In genomic region chr3:63911395-63911900, GRCh38 we compare ENCODE assay signal across 8 cellular contexts. TPM values are rescaled to one million over a fixed set of nuclear protein-coding genes. Genes with fewer than 3 reads are reported as not detected.
DNase-seq lines count a peak whose midpoint lies in the region; ATAC-seq and TF ChIP-seq lines count a peak whose summit lies in the region.

No MANE protein-coding gene starts in this region.

- H3K9me3 ChIP-seq in DND-41 (ENCODE audit: insufficient read depth, low read length, severe bottlenecking) = no peaks in the 10 kb centered on the region
- H3K9me3 ChIP-seq in hepatocyte (ENCODE audit: low read depth) = no peaks in the 10 kb centered on the region

- H3K4me3 Mint-ChIP-seq in WTC11 = peak overlapping the region; percentile 85
- peak overlapping the region; percentile 81 for H3K4me3 Mint-ChIP-seq in stimulated activated memory B cell treated with anti-CD40 and anti-IgM and Interleukin-4, amounts not matched to agents 10 μg/mL and 1 μg/mL and 100 μg/mL, for 72 hours

- 5% methylated on average over 24 of the region's 24 CpGs for WGBS in hepatocyte (ENCODE audit: low lambda C conversion rate, missing lambda C conversion rate)

- peaks cover 4% of the 10 kb centered on the region for H3K36me3 Mint-ChIP-seq in WTC11
- peaks cover 5% of the 10 kb centered on the region for H3K36me3 Mint-ChIP-seq in stimulated activated memory B cell treated with anti-CD40 and anti-IgM and Interleukin-4, amounts not matched to agents 10 μg/mL and 1 μg/mL and 100 μg/mL, for 72 hours

- H3K9me2 ChIP-seq in hepatocyte (replicated peaks; ENCODE audit: insufficient read depth) = no peaks in the 10 kb centered on the region

- POLR2A ChIA-PET in WTC11 (lab: Charles Lee) = interaction anchor here (0.5 to 1.2 kb wide), 3 partner anchors 16 to 371 kb away, joined by 3 to 4 read pairs (median 4); no protein-coding TSS in a partner anchor

- H2AFZ ChIP-seq in DND-41 (ENCODE audit: low read depth, low read length) (peak overlapping the region; percentile 78), hepatocyte (peak overlapping the region; percentile 32)

- H3K9me3 Mint-ChIP-seq in WTC11 = no peaks in the 10 kb centered on the region
- H3K9me3 Mint-ChIP-seq in stimulated activated memory B cell treated with anti-CD40 and anti-IgM and Interleukin-4, amounts not matched to agents 10 μg/mL and 1 μg/mL and 100 μg/mL, for 72 hours = no peaks in the 10 kb centered on the region

- TF ChIP-seq CTCF in DND-41 (IDR thresholded peaks at IDR 0.05; ENCODE audit: borderline replicate concordance, extremely low read depth, low read length, poor library complexity, severe bottlenecking) (no peak), HFF-Myc (IDR thresholded peaks at IDR 0.05; ENCODE audit: low read depth, low read length, missing control alignments) (no peak), WTC11 (IDR thresholded peaks at IDR 0.05) (no peak), hepatocyte (IDR thresholded peaks at IDR 0.05; ENCODE audit: poor library complexity) (no peak)

- H3K4me1 Mint-ChIP-seq in WTC11 = peaks cover 35% of the 10 kb centered on the region
- peaks cover 42% of the 10 kb centered on the region for H3K4me1 Mint-ChIP-seq in stimulated activated memory B cell treated with anti-CD40 and anti-IgM and Interleukin-4, amounts not matched to agents 10 μg/mL and 1 μg/mL and 100 μg/mL, for 72 hours

- peak; percentile 37; the same call in 2 of the 3 replicates for ATAC-seq in DND-41 (ENCODE audit: insufficient read depth, low read depth)
- ATAC-seq in WTC11 = no peak
- ATAC-seq in stimulated activated memory B cell treated with anti-CD40 and anti-IgM and Interleukin-4, amounts not matched to agents 10 μg/mL and 1 μg/mL and 100 μg/mL, for 72 hours = no peak

- peaks cover 3% of the 10 kb centered on the region; the same call in 1 of the 2 replicates for H3K27me3 Mint-ChIP-seq in WTC11 (ENCODE audit: low read depth)
- no peaks in the 10 kb centered on the region for H3K27me3 Mint-ChIP-seq in stimulated activated memory B cell treated with anti-CD40 and anti-IgM and Interleukin-4, amounts not matched to agents 10 μg/mL and 1 μg/mL and 100 μg/mL, for 72 hours

- H4K20me1 ChIP-seq in DND-41 (ENCODE audit: insufficient read depth, low read length) (0 out of 2 replicates have a peak, but pooled peaks cover 3% of the 10 kb centered on the region), hepatocyte (ENCODE audit: insufficient read depth, poor library complexity, severe bottlenecking) (peaks cover 5% of the 10 kb centered on the region)

- DNase-seq in DND-41 (no peak), HFF-Myc (ENCODE audit: extremely low read depth, low read depth) (no peak), WTC11 (ENCODE audit: low spot score) (no peak), hepatocyte (ENCODE audit: low spot score) (no peak), epidermal melanocyte (ENCODE audit: insufficient read length, low spot score) (no peak), NCI-H82 treated with DMSO at 0.1 percent for 48 hours (lab: John Stamatoyannopoulos, UW; ENCODE audit: unreplicated experiment) (no peak), SHP77 treated with DMSO at 0.1 percent for 48 hours (lab: John Stamatoyannopoulos, UW) (no peak)

- H3K27me3 ChIP-seq in DND-41 (ENCODE audit: insufficient read depth, low read length, poor library complexity) (no peaks in the 10 kb centered on the region), hepatocyte (no peaks in the 10 kb centered on the region)

- H3K4me1 ChIP-seq in DND-41 (ENCODE audit: insufficient read depth, low read length) (peaks cover 38% of the 10 kb centered on the region), hepatocyte (ENCODE audit: insufficient read depth) (peaks cover 15% of the 10 kb centered on the region)

- H3K4me2 ChIP-seq in DND-41 (ENCODE audit: insufficient read depth, low read length) (peak overlapping the region; percentile 98), hepatocyte (peak overlapping the region; percentile 87)

- H3K79me2 ChIP-seq in DND-41 (ENCODE audit: insufficient read depth, low read length) (peaks cover 47% of the 10 kb centered on the region), hepatocyte (peaks cover 43% of the 10 kb centered on the region)

- H3K36me3 ChIP-seq in DND-41 (ENCODE audit: insufficient read depth, low read length) (peaks cover 27% of the 10 kb centered on the region), hepatocyte (replicated peaks; ENCODE audit: insufficient read depth, low read depth) (peaks cover 4% of the 10 kb centered on the region)

- H3K4me3 ChIP-seq in DND-41 (ENCODE audit: low read depth in 1 of 2, low read length in 2 of 2) (peak overlapping the region; percentile 41 to 98; a peak in 3 of 4 replicates), HFF-Myc (replicated peaks; ENCODE audit: low read depth, low read length) (peak overlapping the region; percentile 61), hepatocyte (peak overlapping the region; percentile 75)

- H3K27ac Mint-ChIP-seq in WTC11 = peak overlapping the region; percentile 82
- H3K27ac Mint-ChIP-seq in stimulated activated memory B cell treated with anti-CD40 and anti-IgM and Interleukin-4, amounts not matched to agents 10 μg/mL and 1 μg/mL and 100 μg/mL, for 72 hours = peak overlapping the region; percentile 88

- H3K9ac ChIP-seq in DND-41 (ENCODE audit: low read depth, low read length) = peak overlapping the region; percentile 79

- peak overlapping the region; percentile 40 for H3K27ac ChIP-seq in DND-41 (ENCODE audit: low read length)
- peak overlapping the region; percentile 97 for H3K27ac ChIP-seq in hepatocyte

- CTCF ChIA-PET in WTC11 (lab: Charles Lee) = no interaction called here

TF ChIP-seq in WTC11, 78 proteins besides CTCF, POLR2A, EP300 and RAD21:
- TF ChIP-seq MAX (CRISPR knock-in tag; IDR thresholded peaks at IDR 0.05) (peak; percentile 57; the same call in 1 of the 2 replicates), CREB1 (CRISPR knock-in tag; IDR thresholded peaks at IDR 0.05) (no peak)

RNA-seq across cellular contexts. Expression of gene SCAANT1, which starts 0.7 kb away (rescaled TPM):
- total RNA-seq in WTC11 (2021) (1.3 TPM in 1 of 3 replicates, not detected in the others), hepatocyte (not detected in 2 replicates)
- 1.1 TPM in 1 of 2 replicates, not detected in the other for polyA plus RNA-seq in hepatocyte

RNA-seq across cellular contexts. Expression of gene ATXN7, which starts 47.8 kb away (rescaled TPM):
- total RNA-seq in WTC11 (2021) (9.3 to 11.7 TPM (median 11.7 TPM) in 3 replicates), hepatocyte (14.1 and 14.4 TPM in 2 replicates)
- polyA plus RNA-seq in hepatocyte = 3.0 and 7.5 TPM in 2 replicates

RNA-seq across cellular contexts. Expression of gene THOC7, which starts 47.8 kb away (rescaled TPM):
- total RNA-seq in WTC11 (2021) (53.0 to 59.4 TPM (median 58.4 TPM) in 3 replicates), hepatocyte (61.7 and 69.4 TPM in 2 replicates)
- 67.3 and 78.5 TPM in 2 replicates for polyA plus RNA-seq in hepatocyte
